In genomic region chr3:41768363-41768762, GRCh38 we compare ENCODE assay signal across 23 cellular contexts.
DNase-seq lines count a peak whose midpoint lies in the region; ATAC-seq, FAIRE-seq and TF ChIP-seq lines count a peak whose summit lies in the region.
"Had no signal": no experiment of that assay in that cellular context is flagged by ENCODE, and none has a peak within 500 bp of the region (broad histone marks: within the 10 kb centered on the region; RNA-seq: fewer than 3 reads in every experiment).

No MANE protein-coding gene starts in this region.

- H3K27me3 ChIP-seq in mammary epithelial cell (ENCODE audit: insufficient read depth, low read length), result no peaks in the 10 kb centered on the region
- H3K27me3 ChIP-seq in keratinocyte (ENCODE audit: control insufficient read depth, extremely low read depth, insufficient read depth, low read length), result no peaks in the 10 kb centered on the region

- H3K4me3 ChIP-seq in mammary epithelial cell (replicated peaks in 1 of 3; ENCODE audit: insufficient read depth in 1 of 3, low read depth in 2 of 3, low read length in 3 of 3) (no peak overlapping the region), keratinocyte (ENCODE audit: control insufficient read depth in 2 of 3, extremely low read depth in 1 of 3, insufficient read depth in 2 of 3, low read depth in 1 of 3, low read length in 3 of 3) (no peak overlapping the region)

- H4K20me1 ChIP-seq in mammary epithelial cell (ENCODE audit: insufficient read depth, low read length), result no peaks in the 10 kb centered on the region
- H4K20me1 ChIP-seq in keratinocyte (ENCODE audit: control insufficient read depth, extremely low read depth, insufficient read depth, low read length), result no peaks in the 10 kb centered on the region

- intact Hi-C loops in mammary epithelial cell (cut with micrococcal nuclease), result no loop called here

- H2AFZ ChIP-seq in mammary epithelial cell (ENCODE audit: low read depth, low read length) (peak overlapping the region; percentile 21), keratinocyte (ENCODE audit: control insufficient read depth, low read length) (no peak overlapping the region)

- in situ Hi-C loops in mammary epithelial cell (cut with MboI; ENCODE audit: low sequenced_read_pairs in 2 of 2), result no loop called here

- H3K9ac ChIP-seq in mammary epithelial cell (ENCODE audit: insufficient read depth, low read length) (no peak overlapping the region), keratinocyte (ENCODE audit: control insufficient read depth, extremely low read depth, insufficient read depth, low read length) (no peak overlapping the region)

- no peak for ATAC-seq in GM21619 (IDR thresholded peaks at IDR 0.05; ENCODE audit: unreplicated experiment)
- ATAC-seq in GM21381 (IDR thresholded peaks at IDR 0.05; ENCODE audit: unreplicated experiment), result no peak
- ATAC-seq in HG02884 (IDR thresholded peaks at IDR 0.05; ENCODE audit: unreplicated experiment), result no peak
- ATAC-seq: PC-3, SK-N-SH treated with all-trans-retinoic acid at 6 μM for 48 hours had no signal

- dilution Hi-C loops in mammary epithelial cell (cut with HindIII; ENCODE audit: low sequenced_read_pairs), result no loop called here
- dilution Hi-C loops in keratinocyte (cut with MboI; ENCODE audit: extremely low pct_ligation_motif_present, low sequenced_read_pairs), result no loop called here

- CTCF ChIA-PET in mammary epithelial cell (lab: Charles Lee; ENCODE audit: low non-redundant PET), result no interaction called here

- H3K9me1 ChIP-seq in keratinocyte (ENCODE audit: control insufficient read depth, extremely low read depth, insufficient read depth, low read length), result no peaks in the 10 kb centered on the region

- BruUV-seq in mammary epithelial cell (replicated peaks; lab: Mats Ljungman, UMichigan), result no TSS peak

- H3K36me3 ChIP-seq in mammary epithelial cell (ENCODE audit: insufficient read depth, low read length) (no peaks in the 10 kb centered on the region), keratinocyte (ENCODE audit: control insufficient read depth in 2 of 2, extremely low read depth in 1 of 2, insufficient read depth in 2 of 2, low read length in 2 of 2) (no peaks in the 10 kb centered on the region)

- H3K9me3 ChIP-seq in mammary epithelial cell (replicated peaks; ENCODE audit: insufficient read depth, low read length), result no peaks in the 10 kb centered on the region
- no peaks in the 10 kb centered on the region for H3K9me3 ChIP-seq in keratinocyte (ENCODE audit: control insufficient read depth, low read depth, low read length)

- 0% methylated on average over 1 of the region's 1 CpG for WGBS in mammary epithelial cell (ENCODE audit: low coverage, missing lambda C conversion rate)

- peak; percentile 90 for FAIRE-seq in keratinocyte (lab: Jason Lieb, UNC)

- DNase-seq in NCI-H524 (lab: John Stamatoyannopoulos, UW) (peak; percentile 26 to 77), NCI-H524 treated with DMSO at 0.1 percent for 48 hours (lab: John Stamatoyannopoulos, UW) (no peak), NCI-H2171 (lab: John Stamatoyannopoulos, UW) (peak; percentile 72), mammary epithelial cell (peak; percentile 77), keratinocyte (ENCODE audit: low read depth, low spot score) (peak; percentile 13)
- DNase-seq: 8988T; C1 segment of cervical spinal cord; Calu3; CD8-positive, alpha-beta memory T cell; DMS53; GDM1; H9; HFFc6; KBM-7; NCI-H1092; NCI-H2081 treated with DMSO at 0.1 percent for 48 hours; NCI-H510A treated with DMSO at 0.1 percent for 48 hours; PC-3 had no signal

- H3K4me1 ChIP-seq in mammary epithelial cell (ENCODE audit: insufficient read depth, low read length), result peaks cover 8% of the 10 kb centered on the region
- peaks cover 4% of the 10 kb centered on the region for H3K4me1 ChIP-seq in keratinocyte (ENCODE audit: control insufficient read depth, extremely low read depth, insufficient read depth, low read length)

- H3K4me2 ChIP-seq in mammary epithelial cell (ENCODE audit: insufficient read depth, low read depth, low read length) (peak overlapping the region; percentile 41), keratinocyte (ENCODE audit: control insufficient read depth, extremely low read depth, insufficient read depth, low read depth, low read length) (peak overlapping the region; percentile 10)

- H3K27ac ChIP-seq in mammary epithelial cell (ENCODE audit: insufficient read depth, low read depth, low read length), result no peak overlapping the region
- no peak overlapping the region for H3K27ac ChIP-seq in keratinocyte (ENCODE audit: control insufficient read depth, insufficient read depth, low read length)
- H3K27ac ChIP-seq: HL-60 had no signal

- no peak for TF ChIP-seq CTCF in mammary epithelial cell (conservative IDR thresholded peaks at IDR 0.05 in 1 of 2, IDR thresholded peaks at IDR 0.05 in 1 of 2; ENCODE audit: extremely low read depth in 1 of 2, insufficient read depth in 1 of 2, low read depth in 1 of 2, low read length in 2 of 2)
- TF ChIP-seq CTCF in keratinocyte (optimal IDR thresholded peaks at IDR 0.05 in 1 of 3, IDR thresholded peaks at IDR 0.05 in 1 of 3, conservative IDR thresholded peaks at IDR 0.05 in 1 of 3; ENCODE audit: extremely low read depth in 1 of 3, insufficient read depth in 2 of 3, low read length in 3 of 3), result peak in 1 of 3 experiments; percentile 17

- H3K79me2 ChIP-seq in mammary epithelial cell (ENCODE audit: insufficient read depth, low read length) (no peaks in the 10 kb centered on the region), keratinocyte (ENCODE audit: control insufficient read depth, insufficient read depth, low read length) (no peaks in the 10 kb centered on the region)
